In the genomic region with DNA sequence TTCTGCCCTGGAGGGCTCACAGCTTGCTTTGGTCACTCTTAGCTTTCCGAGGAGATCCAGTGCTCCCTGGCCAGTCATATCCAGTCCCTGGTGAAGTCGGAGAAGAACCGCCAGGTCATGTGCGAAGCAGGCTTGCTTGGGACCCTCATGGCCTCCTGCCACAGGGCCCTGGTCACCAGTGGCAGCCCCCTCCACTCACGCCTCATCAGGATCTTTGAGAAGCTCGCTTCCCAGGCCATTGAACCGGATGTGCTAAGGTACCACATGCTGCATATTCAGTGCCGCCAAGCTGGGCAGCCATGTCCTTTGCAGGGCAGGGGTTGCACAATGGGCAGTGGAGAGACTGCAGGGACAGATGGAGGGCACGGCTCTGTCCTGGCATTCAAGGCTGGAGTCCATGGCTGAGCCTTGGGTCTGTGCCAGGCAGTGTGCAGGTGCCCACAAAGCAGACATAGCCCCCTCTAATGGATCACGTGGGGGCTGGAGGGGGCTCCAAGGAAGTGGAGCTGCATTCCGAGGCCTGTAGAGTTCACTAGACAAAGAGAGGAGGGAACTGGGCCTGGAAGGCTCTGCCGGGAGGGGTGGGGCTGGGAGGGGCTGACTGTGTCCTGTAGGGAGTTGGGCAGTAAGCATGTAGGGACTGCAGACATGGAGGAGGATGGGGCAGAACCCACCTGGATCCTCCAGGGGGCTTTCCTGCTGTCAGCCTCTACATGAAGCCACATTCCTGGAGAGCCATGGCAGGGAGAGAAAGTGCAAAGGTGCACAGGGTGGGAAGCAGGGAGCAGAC, we compare ENCODE assay signal across 1 cellular context.
TF ChIP-seq lines count a peak whose summit lies in the region.

No MANE protein-coding gene starts in this region.

TF ChIP-seq in IMR-90, 13 proteins besides CTCF, POLR2A, EP300 and RAD21:
- TF ChIP-seq ELK1 (IDR thresholded peaks at IDR 0.05; ENCODE audit: borderline replicate concordance, low read depth, low read length) (no peak), MAFK (IDR thresholded peaks at IDR 0.05; ENCODE audit: low read depth, low read length) (no peak), MAZ (IDR thresholded peaks at IDR 0.05; ENCODE audit: borderline replicate concordance, low read depth, low read length) (no peak), SMC3 (IDR thresholded peaks at IDR 0.05; ENCODE audit: low read depth, low read length) (no peak), MXI1 (IDR thresholded peaks at IDR 0.05; ENCODE audit: borderline replicate concordance, low read depth, low read length) (no peak), CEBPB (IDR thresholded peaks at IDR 0.05; ENCODE audit: low read depth, low read length) (no peak), RCOR1 (IDR thresholded peaks at IDR 0.05; ENCODE audit: insufficient replicate concordance, low read length) (no peak)
